ENCODE assay signal across 24 cellular contexts in genomic region chr12:23767834-23768233, GRCh38.
"Had no signal": no experiment of that assay in that cellular context is flagged by ENCODE, and none has a peak within 500 bp of the region (broad histone marks: within the 10 kb centered on the region; RNA-seq: fewer than 3 reads in every experiment).

No MANE protein-coding gene starts in this region.

- H3K4me3 Mint-ChIP-seq: activated naive CD8-positive, alpha-beta T cell treated with anti-CD3 and anti-CD28 coated beads for 36 hours; naive thymus-derived CD4-positive, alpha-beta T cell; neural crest cell; stimulated activated naive B cell treated with anti-CD40 and anti-IgM and Interleukin-4, amounts not matched to agents 10 μg/mL and 1 μg/mL and 100 μg/mL, for 72 hours had no signal

- DNase-seq: activated CD4-positive, alpha-beta T cell treated with anti-CD3 and anti-CD28 coated beads for 1 hour; activated CD4-positive, alpha-beta T cell treated with anti-CD3 and anti-CD28 coated beads, Interleukin-2, amount 50 U/mL, for 4 hours; activated naive CD4-positive, alpha-beta T cell treated with Interleukin-2 at 50 U/mL for 16 hours; activated naive CD8-positive, alpha-beta T cell treated with anti-CD3 and anti-CD28 coated beads for 36 hours; activated T-cell treated with anti-CD3 and anti-CD28 coated beads, Interleukin-2, amount 50 U/mL, for 48 hours; caudate nucleus; effector memory CD4-positive, alpha-beta T cell; glutamatergic neuron; hippocampal formation; lower lobe of right lung; naive thymus-derived CD4-positive, alpha-beta T cell; stimulated activated CD4-positive, alpha-beta T cell treated with anti-CD3 and anti-CD28 coated beads, Interleukin-2, amount 100 ng/mL, for 48 hours; stimulated activated CD8-positive, alpha-beta memory T cell treated with anti-CD3 and anti-CD28 coated beads, Interleukin-4, amount 100 ng/mL, for 48 hours; stimulated activated naive B cell treated with anti-CD40 and anti-IgM and Interleukin-4, amounts not matched to agents 10 μg/mL and 1 μg/mL and 100 μg/mL, for 72 hours; testis; trophoblast cell; WERI-Rb-1 had no signal

- H3K36me3 ChIP-seq: esophagus muscularis mucosa, lower lobe of right lung, vagina, WERI-Rb-1 had no signal

- H3K36me3 Mint-ChIP-seq: activated naive CD8-positive, alpha-beta T cell treated with anti-CD3 and anti-CD28 coated beads for 36 hours; naive thymus-derived CD4-positive, alpha-beta T cell; stimulated activated naive B cell treated with anti-CD40 and anti-IgM and Interleukin-4, amounts not matched to agents 10 μg/mL and 1 μg/mL and 100 μg/mL, for 72 hours had no signal

- H3K4me1 Mint-ChIP-seq: activated naive CD8-positive, alpha-beta T cell treated with anti-CD3 and anti-CD28 coated beads for 36 hours; naive thymus-derived CD4-positive, alpha-beta T cell; stimulated activated naive B cell treated with anti-CD40 and anti-IgM and Interleukin-4, amounts not matched to agents 10 μg/mL and 1 μg/mL and 100 μg/mL, for 72 hours had no signal

- ATAC-seq: lower lobe of right lung; naive thymus-derived CD4-positive, alpha-beta T cell; stimulated activated naive B cell treated with anti-CD40 and anti-IgM and Interleukin-4, amounts not matched to agents 10 μg/mL and 1 μg/mL and 100 μg/mL, for 72 hours had no signal

- H3K27ac Mint-ChIP-seq: activated naive CD8-positive, alpha-beta T cell treated with anti-CD3 and anti-CD28 coated beads for 36 hours; naive thymus-derived CD4-positive, alpha-beta T cell; progenitor cell of endocrine pancreas; stimulated activated naive B cell treated with anti-CD40 and anti-IgM and Interleukin-4, amounts not matched to agents 10 μg/mL and 1 μg/mL and 100 μg/mL, for 72 hours had no signal

- H3K9me3 ChIP-seq: esophagus muscularis mucosa, lower lobe of right lung, testis, vagina had no signal

- H3K4me1 ChIP-seq: lower lobe of right lung, testis, vagina had no signal

- H3K27me3 Mint-ChIP-seq: activated naive CD8-positive, alpha-beta T cell treated with anti-CD3 and anti-CD28 coated beads for 36 hours; naive thymus-derived CD4-positive, alpha-beta T cell; progenitor cell of endocrine pancreas; stimulated activated naive B cell treated with anti-CD40 and anti-IgM and Interleukin-4, amounts not matched to agents 10 μg/mL and 1 μg/mL and 100 μg/mL, for 72 hours had no signal

- H3K9me3 Mint-ChIP-seq: activated naive CD8-positive, alpha-beta T cell treated with anti-CD3 and anti-CD28 coated beads for 36 hours; neural crest cell; stimulated activated naive B cell treated with anti-CD40 and anti-IgM and Interleukin-4, amounts not matched to agents 10 μg/mL and 1 μg/mL and 100 μg/mL, for 72 hours had no signal

- H3K27me3 ChIP-seq: esophagus muscularis mucosa, testis, vagina had no signal

- FAIRE-seq: frontal cortex, keratinocyte, TTC549 had no signal

- H3K4me3 ChIP-seq: esophagus muscularis mucosa, lower lobe of right lung, testis, vagina had no signal

- H3K27ac ChIP-seq: esophagus muscularis mucosa, lower lobe of right lung, testis, vagina, WERI-Rb-1 had no signal
